In genomic region chrX:47662144-47662657, GRCh38 we compare ENCODE assay signal across 10 cellular contexts. TPM values are rescaled to one million over a fixed set of nuclear protein-coding genes. Genes with fewer than 3 reads are reported as not detected.
DNase-seq lines count a peak whose midpoint lies in the region; ATAC-seq and TF ChIP-seq lines count a peak whose summit lies in the region.
"Had no signal": no experiment of that assay in that cellular context is flagged by ENCODE, and none has a peak within 500 bp of the region (broad histone marks: within the 10 kb centered on the region; RNA-seq: fewer than 3 reads in every experiment).

No MANE protein-coding gene starts in this region.

- H3K4me2 ChIP-seq in Karpas-422 (ENCODE audit: low read depth, low read length, poor library complexity, severe bottlenecking): no peak overlapping the region

- no peaks in the 10 kb centered on the region for H3K9me2 ChIP-seq in Karpas-422 (replicated peaks; ENCODE audit: insufficient read depth, low read length)

- H3K27me3 ChIP-seq in Karpas-422 (ENCODE audit: low read length): no peaks in the 10 kb centered on the region

- peaks cover 12% of the 10 kb centered on the region for H3K79me2 ChIP-seq in Karpas-422 (ENCODE audit: low read length)

- no peak overlapping the region for H2AFZ ChIP-seq in Karpas-422 (ENCODE audit: low read length)

- no peak overlapping the region for H3K27ac ChIP-seq in Karpas-422 (ENCODE audit: low read length)
- H3K27ac ChIP-seq: dorsolateral prefrontal cortex had no signal

- H3K4me3 ChIP-seq in epithelial cell of esophagus (ENCODE audit: low read length) (no peak overlapping the region), Karpas-422 (ENCODE audit: low read length) (no peak overlapping the region)
- H3K4me3 ChIP-seq: dorsolateral prefrontal cortex had no signal

- no peaks in the 10 kb centered on the region for H3K9me3 ChIP-seq in Karpas-422 (ENCODE audit: low read length)

- no peak for ATAC-seq in GM21390 (IDR thresholded peaks at IDR 0.05; ENCODE audit: unreplicated experiment)
- ATAC-seq: stimulated activated naive CD8-positive, alpha-beta T cell treated with anti-CD3 and anti-CD28 coated beads, Interleukin-15, amount 100 ng/mL, for 72 hours had no signal

- H3K36me3 ChIP-seq in Karpas-422 (ENCODE audit: insufficient read depth, low read length): peaks cover 6% of the 10 kb centered on the region

- peaks cover 14% of the 10 kb centered on the region for H3K4me1 ChIP-seq in Karpas-422 (ENCODE audit: low read length)

- H3K9ac ChIP-seq in Karpas-422 (ENCODE audit: low read length): no peak overlapping the region

- DNase-seq in HCEC 1CT (peak; percentile 92), SW 1271 (lab: John Stamatoyannopoulos, UW) (peak; percentile 9 to 24), epithelial cell of esophagus (ENCODE audit: low read depth) (peak; percentile 85), SKM-1 (lab: John Stamatoyannopoulos, UW; ENCODE audit: unreplicated experiment) (no peak), Karpas-422 (no peak)
- peak; percentile 38 for DNase-seq in stimulated activated CD4-positive, alpha-beta T cell treated with anti-CD3 and anti-CD28 coated beads, Interleukin-4, amount 100 ng/mL, for 1 hour
- DNase-seq: dorsolateral prefrontal cortex, Right ventricle myocardium superior had no signal

- no peak for TF ChIP-seq CTCF in epithelial cell of esophagus (IDR thresholded peaks at IDR 0.05; ENCODE audit: insufficient read depth, low read depth, low read length, missing control alignments)

- H4K20me1 ChIP-seq in Karpas-422 (ENCODE audit: insufficient read depth, low read depth, low read length): no peaks in the 10 kb centered on the region

RNA-seq across cellular contexts. Expression of gene UXT, which starts 3.2 kb away (rescaled TPM):
- total RNA-seq in Karpas-422 (2014; rRNA removed; shearing (Covaris generic); ENCODE audit: low replicate concordance): 191 and 202 TPM in 2 replicates

RNA-seq across cellular contexts. Expression of gene ELK1, which starts 11.8 kb away (rescaled TPM):
- 24.2 and 27.8 TPM in 2 replicates for total RNA-seq in Karpas-422 (2014; rRNA removed; shearing (Covaris generic); ENCODE audit: low replicate concordance)

RNA-seq across cellular contexts. Expression of gene CFP, which starts 32.5 kb away (rescaled TPM):
- 0.11 and 0.54 TPM in 2 replicates for total RNA-seq in Karpas-422 (2014; rRNA removed; shearing (Covaris generic); ENCODE audit: low replicate concordance)

RNA-seq across cellular contexts. Expression of gene SYN1, which starts 42.5 kb away (rescaled TPM):
- total RNA-seq in Karpas-422 (2014; rRNA removed; shearing (Covaris generic); ENCODE audit: low replicate concordance): not detected in 2 replicates

Comparison
In these comparisons a context has a peak if more than half of its experiments do, and no peak if none do; other contexts are left out.
1. DNase-seq: peak in HCEC 1CT (single experiment), SW 1271 (2 of 2), epithelial cell of esophagus (single experiment) and stimulated activated CD4-positive, alpha-beta T cell treated with anti-CD3 and anti-CD28 coated beads, Interleukin-4, amount 100 ng/mL, for 1 hour (single experiment); none in SKM-1 (single experiment) and Karpas-422 (single experiment).